8 cellular contexts compared by ENCODE assay signal in the genomic region with DNA sequence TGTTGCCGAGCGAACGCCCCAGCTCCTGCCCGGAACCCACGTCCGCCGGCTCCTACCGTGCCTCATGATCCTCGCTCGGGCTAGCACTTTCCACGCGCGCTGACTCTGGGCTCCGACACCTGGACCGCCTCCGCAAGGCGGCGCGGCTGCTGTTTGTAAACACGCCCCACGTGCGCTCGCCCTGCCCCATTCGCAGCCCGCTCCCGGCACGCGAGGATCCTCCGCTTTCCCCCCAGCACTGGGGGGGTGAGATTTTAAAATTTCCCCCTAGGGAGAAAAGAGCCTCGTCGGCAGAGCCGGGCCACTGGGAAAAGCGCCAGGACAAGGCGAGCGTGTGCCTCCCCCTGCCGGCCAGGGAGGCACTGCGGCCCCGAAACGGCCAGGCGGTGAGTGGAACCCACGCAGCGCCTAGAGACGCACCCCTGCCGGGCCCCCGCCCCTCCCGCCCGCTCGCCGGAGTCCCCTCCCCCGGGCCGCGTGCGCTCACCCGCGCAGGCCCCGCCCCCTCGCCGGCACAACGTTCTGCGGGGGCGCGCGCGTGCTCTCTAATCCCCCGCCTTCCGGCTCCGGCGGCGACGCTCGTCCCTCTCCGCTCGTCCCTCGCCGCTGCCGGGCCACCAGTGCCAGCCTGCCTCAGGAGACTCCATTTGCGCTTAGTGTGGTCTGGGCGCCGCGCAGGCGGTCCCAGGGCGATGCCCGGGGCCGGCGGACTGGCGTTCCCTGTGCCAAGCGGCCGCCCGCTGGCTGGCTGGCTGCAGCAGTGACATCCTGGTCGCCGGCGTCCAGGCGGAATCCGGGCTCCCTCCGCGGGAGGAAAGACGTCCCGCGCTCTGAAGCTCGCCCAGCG. TPM values are rescaled to one million over a fixed set of nuclear protein-coding genes. Genes with fewer than 3 reads are reported as not detected.
A peak's percentile ranks its signal among the peaks of the same experiment; 100 is the strongest.
DNase-seq lines count a peak whose midpoint lies in the region; ATAC-seq and TF ChIP-seq lines count a peak whose summit lies in the region.

Gene TIGD2, plus strand, starts transcription at position 548 of the 847 bp plus-strand sequence. CDS start 1,442 bp downstream, outside the sequence.

- intact Hi-C loops in CD14-positive monocyte (cut with micrococcal nuclease) (loop anchor here (5.0 to 10.0 kb wide), 2 partner anchors 726 to 826 kb away; partner anchors contain the start of genes PPM1K (in 1 of the 2) and SNCA (in 1 of the 2)), lower leg skin (cut with DNase I; ENCODE audit: low total_unique reads) (no loop called here)

- H3K27me3 Mint-ChIP-seq in CD14-positive monocyte (ENCODE audit: low read depth in 3 of 3): peaks cover 20 to 30% (median 24%) of the 10 kb centered on the region in 3 donors

- peaks cover 6 to 13% of the 10 kb centered on the region in 2 donors for H3K36me3 Mint-ChIP-seq in CD14-positive monocyte

- peak within 1 kb of the TSS; percentile 75 to 93 (median 84) for H3K27ac Mint-ChIP-seq in CD14-positive monocyte

- peak within 1 kb of the TSS; percentile 95 to 96 for H3K4me3 Mint-ChIP-seq in CD14-positive monocyte

- H3K4me1 Mint-ChIP-seq in CD14-positive monocyte: peaks cover 22% of the 10 kb centered on the region

- peak; percentile 77 for DNase-seq in CD14-positive monocyte (ENCODE audit: low spot score)
- peak; percentile 40 for DNase-seq in NCI-H524 treated with DMSO at 0.1 percent for 48 hours (lab: John Stamatoyannopoulos, UW)
- peak; percentile 72 to 80 for DNase-seq in activated CD4-positive, alpha-beta T cell treated with anti-CD3 and anti-CD28 coated beads, Interleukin-2, amount 50 U/mL, for 24 hours (ENCODE audit: low read depth in 1 of 2, low spot score in 1 of 2)
- DNase-seq in dermis blood vessel endothelial cell: peak; percentile 87
- DNase-seq in lower leg skin (ENCODE audit: low spot score in 2 of 2): peak; percentile 72 to 96
- peak; percentile 78 to 86 for DNase-seq in stimulated activated CD4-positive, alpha-beta T cell treated with anti-CD3 and anti-CD28 coated beads, Interleukin-4, amount 100 ng/mL, for 48 hours (ENCODE audit: low read depth in 2 of 2)

- H3K4me3 ChIP-seq in lower leg skin (ENCODE audit: low read depth, poor library complexity, severe bottlenecking): peak within 1 kb of the TSS; percentile 71

- WGBS in lower leg skin, 2 donors: 1 to 2% methylated on average over 48 to 59 of the region's 101 CpGs

- ATAC-seq in GM19328 (IDR thresholded peaks at IDR 0.05; ENCODE audit: unreplicated experiment): peak; percentile 91
- peak; percentile 78 for ATAC-seq in HG03469 (IDR thresholded peaks at IDR 0.05; ENCODE audit: unreplicated experiment)

- peaks cover 4 to 19% (median 10%) of the 10 kb centered on the region in 7 donors for H3K9me3 Mint-ChIP-seq in CD14-positive monocyte

- no peak for TF ChIP-seq POLR2A in lower leg skin (IDR thresholded peaks at IDR 0.05)

- TF ChIP-seq CTCF in CD14-positive monocyte (IDR thresholded peaks at IDR 0.05): peak; percentile 99
- TF ChIP-seq CTCF in lower leg skin (IDR thresholded peaks at IDR 0.05): peak in 1 of 3 donors; percentile 64

RNA-seq across cellular contexts. Expression of gene TIGD2, which starts in this region (rescaled TPM):
- 1 to 10 TPM; 2.1 to 2.4 TPM for polyA plus RNA-seq in CD14-positive monocyte
- total RNA-seq in dermis blood vessel endothelial cell: 3.7 and 5.7 TPM in 2 replicates
- total RNA-seq in lower leg skin: 1 to 10 TPM; 3.7 to 5.4 (median 3.9) TPM

Comparison
In these comparisons a context has a peak if more than half of its experiments do, and no peak if none do; other contexts are left out.
1. Peak in every context shown above with its lines: DNase-seq, ATAC-seq and H3K4me3 ChIP-seq.